Comparison of ENCODE assay signal across 9 cellular contexts in the genomic region with DNA sequence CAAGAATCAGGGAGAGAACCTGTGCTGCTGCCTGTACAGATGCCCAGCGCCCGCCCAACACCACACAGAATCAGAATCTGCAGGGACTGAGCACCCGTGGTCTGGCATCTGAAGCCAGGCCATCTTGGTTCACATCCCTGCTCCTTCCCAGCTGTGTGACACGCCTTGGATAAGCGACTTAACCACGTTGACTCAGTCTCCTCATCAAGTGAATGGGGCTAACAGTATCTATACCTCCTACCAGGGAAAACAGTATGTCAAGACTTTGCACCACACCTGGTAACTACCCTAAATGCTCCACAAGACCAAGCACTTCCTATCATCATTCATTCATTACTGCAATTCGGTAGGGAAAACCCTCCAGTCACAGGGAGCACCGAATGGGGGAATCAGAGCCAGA. TPM values are rescaled to one million over a fixed set of nuclear protein-coding genes. Genes with fewer than 3 reads are reported as not detected.
DNase-seq lines count a peak whose midpoint lies in the region; ATAC-seq and TF ChIP-seq lines count a peak whose summit lies in the region.
"Had no signal": no experiment of that assay in that cellular context is flagged by ENCODE, and none has a peak within 500 bp of the region (broad histone marks: within the 10 kb centered on the region; RNA-seq: fewer than 3 reads in every experiment).

No MANE protein-coding gene starts in this region.

- POLR2A ChIA-PET in CD8-positive, alpha-beta memory T cell (lab: Charles Lee) = no interaction called here
- POLR2A ChIA-PET in PC-9 (lab: Charles Lee; ENCODE audit: unreplicated experiment) = no interaction called here

- no peak overlapping the region for H2AFZ ChIP-seq in PC-9

- H3K27ac ChIP-seq in CD8-positive, alpha-beta memory T cell (ENCODE audit: low read depth, low read length) = peak overlapping the region; percentile 80
- no peak overlapping the region for H3K27ac ChIP-seq in PC-9
- H3K27ac ChIP-seq in ovary = no peak overlapping the region

- H3K4me2 ChIP-seq in PC-9 = peak overlapping the region; percentile 92

- BruUV-seq in PC-9 (replicated peaks; lab: Mats Ljungman, UMichigan) = TSS peak; percentile 32

- peaks cover 25% of the 10 kb centered on the region for H4K20me1 ChIP-seq in PC-9 (ENCODE audit: insufficient read depth)

- H3K4me3 Mint-ChIP-seq in CD8-positive, alpha-beta memory T cell = peak overlapping the region; percentile 92 to 96 (median 94)

- TF ChIP-seq CTCF in PC-9 (conservative IDR thresholded peaks at IDR 0.05) (no peak), epithelial cell of proximal tubule (conservative IDR thresholded peaks at IDR 0.05; ENCODE audit: low read depth, low read length) (no peak), ovary (IDR thresholded peaks at IDR 0.05) (no peak)

- peaks cover 54% of the 10 kb centered on the region for H3K4me1 ChIP-seq in CD8-positive, alpha-beta memory T cell (ENCODE audit: insufficient read depth, low read length)
- H3K4me1 ChIP-seq in PC-9 (replicated peaks; ENCODE audit: insufficient read depth) (peaks cover 16% of the 10 kb centered on the region), ovary (ENCODE audit: insufficient read depth) (peaks cover 23% of the 10 kb centered on the region)

- H3K27me3 Mint-ChIP-seq in CD8-positive, alpha-beta memory T cell = peaks cover 0 to 2% of the 10 kb centered on the region in 2 donors

- peaks cover 57 to 80% (median 73%) of the 10 kb centered on the region in 3 donors for H3K4me1 Mint-ChIP-seq in CD8-positive, alpha-beta memory T cell

- CTCF ChIA-PET in CD8-positive, alpha-beta memory T cell (lab: Charles Lee) = interaction anchor here (0.7 to 6.8 kb wide), 3 partner anchors 9 to 15 kb away, joined by 3 to 43 read pairs (median 3); no protein-coding TSS in a partner anchor
- CTCF ChIA-PET in PC-9 (lab: Charles Lee) = no interaction called here

- no peak for DNase-seq in CD8-positive, alpha-beta memory T cell
- DNase-seq in PC-9 = no peak
- no peak for DNase-seq in epithelial cell of proximal tubule (ENCODE audit: low read depth)
- DNase-seq in ovary = no peak
- DNase-seq in NCI-H526 treated with DMSO at 0.1 percent for 48 hours (lab: John Stamatoyannopoulos, UW) = no peak
- no peak for DNase-seq in superior temporal gyrus (ENCODE audit: extremely low spot score)
- DNase-seq: NCI-H524 treated with DMSO at 0.1 percent for 48 hours had no signal

- H3K27me3 ChIP-seq in CD8-positive, alpha-beta memory T cell (ENCODE audit: insufficient read depth, low read length, poor library complexity, severe bottlenecking) = no peaks in the 10 kb centered on the region
- H3K27me3 ChIP-seq in PC-9 (ENCODE audit: insufficient read depth, low read depth) = no peaks in the 10 kb centered on the region
- H3K27me3 ChIP-seq in ovary = no peaks in the 10 kb centered on the region

- peaks cover 13% of the 10 kb centered on the region for H3K36me3 ChIP-seq in CD8-positive, alpha-beta memory T cell (ENCODE audit: insufficient read depth, low read length)
- no peaks in the 10 kb centered on the region for H3K36me3 ChIP-seq in PC-9 (ENCODE audit: low read depth)
- no peaks in the 10 kb centered on the region for H3K36me3 ChIP-seq in ovary

- intact Hi-C loops in PC-9 (cut with micrococcal nuclease; ENCODE audit: unreplicated experiment) = no loop called here
- intact Hi-C loops in ovary (cut with DNase I) = no loop called here

- no peaks in the 10 kb centered on the region for H3K9me2 ChIP-seq in PC-9 (ENCODE audit: insufficient read depth)

- H3K27ac Mint-ChIP-seq in CD8-positive, alpha-beta memory T cell = peak overlapping the region; percentile 86 to 95 (median 94)

- ATAC-seq in GM18517 (IDR thresholded peaks at IDR 0.05; ENCODE audit: unreplicated experiment) (no peak), GM21360 (IDR thresholded peaks at IDR 0.05; ENCODE audit: unreplicated experiment) (no peak)

- H3K9me3 ChIP-seq in CD8-positive, alpha-beta memory T cell (ENCODE audit: low read length) = no peaks in the 10 kb centered on the region
- H3K9me3 ChIP-seq in PC-9 (ENCODE audit: insufficient read depth, low read depth) (no peaks in the 10 kb centered on the region), ovary (no peaks in the 10 kb centered on the region)

- WGBS in ovary, 3 donors = 46 to 47% (median 46%) methylated on average over 8 of the region's 8 CpGs

- no peaks in the 10 kb centered on the region; the same call in 1 of the 2 replicates for H3F3A ChIP-seq in PC-9 (ENCODE audit: insufficient read depth, low read depth)

- peak overlapping the region; percentile 66 for H3K4me3 ChIP-seq in CD8-positive, alpha-beta memory T cell (ENCODE audit: low read length)
- peak overlapping the region; percentile 87 for H3K4me3 ChIP-seq in PC-9
- peak overlapping the region; percentile 95 for H3K4me3 ChIP-seq in epithelial cell of proximal tubule (ENCODE audit: low read depth, low read length)
- peak overlapping the region; percentile 73 for H3K4me3 ChIP-seq in ovary

- peaks cover 70% of the 10 kb centered on the region for H3K79me2 ChIP-seq in PC-9 (ENCODE audit: low read depth)

- TF ChIP-seq EP300 in ovary (IDR thresholded peaks at IDR 0.05) = no peak

- no peak for TF ChIP-seq POLR2A in ovary (IDR thresholded peaks at IDR 0.05)

- H3K36me3 Mint-ChIP-seq in CD8-positive, alpha-beta memory T cell = peaks cover 0 to 45% (median 3%) of the 10 kb centered on the region in 3 donors

- no peaks in the 10 kb centered on the region for H3K9me3 Mint-ChIP-seq in CD8-positive, alpha-beta memory T cell

RNA-seq across cellular contexts. Expression of a gene that starts 1.2 kb away (rescaled TPM):
- 10 to 100 TPM; 94.8 to 97.6 TPM for total RNA-seq in CD8-positive, alpha-beta memory T cell
- polyA plus RNA-seq in CD8-positive, alpha-beta memory T cell = 9.7 TPM
- total RNA-seq in PC-9 (2021) (43.7 and 44.1 TPM in 2 replicates), epithelial cell of proximal tubule (77.3 and 81.9 TPM in 2 replicates), ovary (10 to 100 TPM; 56.2 to 88.4 (median 67.9) TPM)
- polyA plus RNA-seq in ovary = 10 to 100 TPM; 54.0 to 72.9 TPM
